8 cellular contexts compared by ENCODE assay signal in the genomic region with DNA sequence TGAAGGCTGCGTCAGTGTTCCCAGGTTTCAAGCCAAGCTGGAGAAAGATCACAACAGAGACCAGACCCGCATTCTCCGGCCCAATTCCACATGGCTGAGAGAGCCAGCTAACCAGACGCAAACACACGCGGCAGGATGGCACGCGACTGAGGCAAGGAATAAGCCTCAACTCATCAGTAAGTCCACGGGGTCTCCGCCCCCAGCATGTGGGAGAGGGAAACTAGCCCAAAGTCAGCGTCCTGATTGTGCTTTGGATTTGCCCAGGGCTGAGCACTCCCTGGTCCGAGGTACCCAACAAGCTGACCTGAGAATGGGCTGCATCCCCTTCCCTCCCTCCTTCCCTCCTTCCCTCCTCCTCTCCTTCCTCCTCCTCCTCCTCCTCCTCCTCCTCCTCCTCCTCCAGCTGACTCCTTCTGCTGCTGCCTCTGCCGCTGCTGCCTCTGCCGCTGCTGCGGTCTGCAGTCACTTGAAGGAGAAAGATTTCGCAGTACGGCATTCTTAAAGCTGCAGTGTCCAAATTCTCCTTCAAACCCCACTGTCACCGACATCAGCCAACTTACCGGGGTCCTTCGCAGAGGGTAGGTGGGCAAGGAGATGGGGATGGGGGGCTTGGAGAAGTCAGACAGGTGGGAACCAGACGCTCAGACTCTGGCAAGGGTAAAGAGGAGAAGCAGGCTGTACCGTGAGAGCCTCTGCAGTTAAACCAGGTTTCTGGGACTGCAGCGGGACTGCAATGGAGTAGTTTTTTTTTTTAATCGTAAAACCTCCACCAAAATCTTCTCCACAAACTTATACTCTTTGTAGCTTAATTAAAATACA. TPM values are rescaled to one million over a fixed set of nuclear protein-coding genes. Genes with fewer than 3 reads are reported as not detected.
A peak's percentile ranks its signal among the peaks of the same experiment; 100 is the strongest.
DNase-seq lines count a peak whose midpoint lies in the region.

No MANE protein-coding gene starts in this region.

- peak; percentile 75 for DNase-seq in activated CD4-positive, alpha-beta T cell treated with anti-CD3 and anti-CD28 coated beads, Interleukin-2, amount 10 ng/mL, durations not matched to agents 24 days and 14 days
- no peak for DNase-seq in activated CD4-positive, alpha-beta T cell treated with anti-CD3 and anti-CD28 coated beads for 4 hours
- peak; percentile 10 for DNase-seq in T1000 (lab: John Stamatoyannopoulos, UW)
- DNase-seq in glomerular visceral epithelial cell (ENCODE audit: extremely low spot score), result peak; percentile 67
- peak; percentile 69 for DNase-seq in retina
- DNase-seq in SW 1271 (lab: John Stamatoyannopoulos, UW), result no peak
- no peak for DNase-seq in activated effector memory CD4-positive, alpha-beta T cell treated with Interleukin-2 at 50 U/mL for 16 hours
- DNase-seq in NCI-H774 (lab: John Stamatoyannopoulos, UW), result no peak

- intact Hi-C loops in activated CD4-positive, alpha-beta T cell treated with anti-CD3 and anti-CD28 coated beads, Interleukin-2, amount 10 ng/mL, durations not matched to agents 24 days and 14 days (cut with micrococcal nuclease), result no loop called here

- peaks cover 88% of the 10 kb centered on the region for H3K27me3 Mint-ChIP-seq in activated CD4-positive, alpha-beta T cell treated with anti-CD3 and anti-CD28 coated beads, Interleukin-2, amount 10 ng/mL, durations not matched to agents 24 days and 14 days

- no peak overlapping the region for H3K27ac Mint-ChIP-seq in activated CD4-positive, alpha-beta T cell treated with anti-CD3 and anti-CD28 coated beads, Interleukin-2, amount 10 ng/mL, durations not matched to agents 24 days and 14 days

- H3K9me3 Mint-ChIP-seq in activated CD4-positive, alpha-beta T cell treated with anti-CD3 and anti-CD28 coated beads, Interleukin-2, amount 10 ng/mL, durations not matched to agents 24 days and 14 days, result no peaks in the 10 kb centered on the region

- H3K36me3 Mint-ChIP-seq in activated CD4-positive, alpha-beta T cell treated with anti-CD3 and anti-CD28 coated beads, Interleukin-2, amount 10 ng/mL, durations not matched to agents 24 days and 14 days (ENCODE audit: low read depth), result no peaks in the 10 kb centered on the region

- H3K4me1 Mint-ChIP-seq in activated CD4-positive, alpha-beta T cell treated with anti-CD3 and anti-CD28 coated beads, Interleukin-2, amount 10 ng/mL, durations not matched to agents 24 days and 14 days, result peaks cover 32% of the 10 kb centered on the region

- H3K4me3 Mint-ChIP-seq in activated CD4-positive, alpha-beta T cell treated with anti-CD3 and anti-CD28 coated beads, Interleukin-2, amount 10 ng/mL, durations not matched to agents 24 days and 14 days, result peak overlapping the region; percentile 68

RNA-seq across cellular contexts. Expression of gene H6PD, which starts 32.9 kb away (rescaled TPM):
- total RNA-seq in activated CD4-positive, alpha-beta T cell treated with anti-CD3 and anti-CD28 coated beads, Interleukin-2, amount 10 ng/mL, durations not matched to agents 24 days and 14 days, result 17.4 and 17.7 TPM in 2 replicates

Comparison
In these comparisons a context has a peak if more than half of its experiments do, and no peak if none do; other contexts are left out.
1. DNase-seq: peak in activated CD4-positive, alpha-beta T cell treated with anti-CD3 and anti-CD28 coated beads, Interleukin-2, amount 10 ng/mL, durations not matched to agents 24 days and 14 days (single experiment), T1000 (single experiment), glomerular visceral epithelial cell (single experiment) and retina (single experiment); none in activated CD4-positive, alpha-beta T cell treated with anti-CD3 and anti-CD28 coated beads for 4 hours (0 of 2), SW 1271 (0 of 2), activated effector memory CD4-positive, alpha-beta T cell treated with Interleukin-2 at 50 U/mL for 16 hours (single experiment) and NCI-H774 (single experiment).